ENCODE assay signal across 30 cellular contexts in the genomic region with DNA sequence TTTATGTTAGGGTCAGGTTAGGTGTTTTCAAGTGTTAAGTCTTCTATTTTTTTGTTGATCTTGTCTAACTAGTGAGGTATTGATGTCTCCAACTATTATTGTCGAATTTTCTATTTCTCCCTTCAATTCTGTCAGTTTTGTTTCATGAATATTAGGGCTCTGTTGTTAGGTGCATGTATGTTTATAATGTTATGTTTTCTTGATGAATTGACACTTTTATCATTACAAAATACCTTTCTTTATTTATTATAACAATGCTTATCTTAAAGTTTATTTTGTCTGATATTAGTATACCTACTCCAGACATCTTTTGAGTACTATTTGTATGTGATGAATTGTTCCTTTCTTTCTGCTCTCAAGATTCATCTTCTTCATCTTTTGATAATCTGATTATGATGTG. TPM values are rescaled to one million over a fixed set of nuclear protein-coding genes. Genes with fewer than 3 reads are reported as not detected.
"Had no signal": no experiment of that assay in that cellular context is flagged by ENCODE, and none has a peak within 500 bp of the region (broad histone marks: within the 10 kb centered on the region; RNA-seq: fewer than 3 reads in every experiment).

No MANE protein-coding gene starts in this region.

- FAIRE-seq: urothelium cell line had no signal

- H3K4me1 ChIP-seq: stomach, suprapubic skin, testis, thyroid gland, tibial artery, tibial nerve, transverse colon, upper lobe of left lung, upper lobe of right lung, uterus, vagina had no signal

- H3K27ac ChIP-seq: stomach, suprapubic skin, testis, thoracic aorta, thyroid gland, tibial artery, tibial nerve, transverse colon, upper lobe of left lung, upper lobe of right lung, uterus, vagina had no signal

- H3K36me3 ChIP-seq: stomach, suprapubic skin, thoracic aorta, thyroid gland, tibial artery, tibial nerve, transverse colon, upper lobe of left lung, upper lobe of right lung, uterus, vagina had no signal

- H3K4me3 ChIP-seq: stomach, suprapubic skin, testis, thoracic aorta, thyroid gland, tibial artery, tibial nerve, transverse colon, upper lobe of left lung, upper lobe of right lung, uterus, vagina had no signal

- DNase-seq: stimulated activated CD4-positive, alpha-beta T cell treated with anti-CD3 and anti-CD28 coated beads, Interleukin-2, amount 100 ng/mL, for 48 hours; stimulated activated CD4-positive, alpha-beta T cell treated with anti-CD3 and anti-CD28 coated beads, Interleukin-4, amount 100 ng/mL, for 1 hour; stimulated activated CD4-positive, alpha-beta T cell treated with anti-CD3 and anti-CD28 coated beads, Interleukin-4, amount 100 ng/mL, for 24 hours; stimulated activated CD4-positive, alpha-beta T cell treated with anti-CD3 and anti-CD28 coated beads, Interleukin-4, amount 100 ng/mL, for 4 hours; stimulated activated CD8-positive, alpha-beta memory T cell treated with anti-CD3 and anti-CD28 coated beads, Interleukin-4, amount 100 ng/mL, for 48 hours; stimulated activated naive B cell treated with anti-CD40 and anti-IgM and Interleukin-4, amounts not matched to agents 10 μg/mL and 1 μg/mL and 100 μg/mL, for 72 hours; stimulated activated naive CD4-positive, alpha-beta T cell; stimulated activated naive CD4-positive, alpha-beta T cell treated with Interleukin-2 at 50 U/mL for 16 hours; stimulated activated naive CD8-positive, alpha-beta T cell treated with anti-CD3 and anti-CD28 coated beads, Interleukin-15, amount 100 ng/mL, for 72 hours; stimulated activated naive CD8-positive, alpha-beta T cell treated with anti-CD3 and anti-CD28 coated beads, Interleukin-15, Interleukin-2, amounts not matched to agents 100 U/mL and 50 U/mL, for 24 hours; stomach; substantia nigra; testis; thyroid gland; tibial artery; transverse colon; trophoblast cell; upper lobe of left lung; upper lobe of right lung; uterus had no signal

- ATAC-seq: stimulated activated effector memory CD8-positive, alpha-beta T cell treated with anti-CD3 and anti-CD28 coated beads, Interleukin-12 subunit alpha, Interleukin-12 subunit beta, amount 100 ng/mL, for 72 hours; stimulated activated memory B cell treated with anti-CD40 and anti-IgM and Interleukin-4, amounts not matched to agents 10 μg/mL and 1 μg/mL and 100 μg/mL, for 72 hours; stimulated activated naive B cell treated with anti-CD40 and anti-IgM and Interleukin-4, amounts not matched to agents 10 μg/mL and 1 μg/mL and 100 μg/mL, for 72 hours; stimulated activated naive CD8-positive, alpha-beta T cell treated with anti-CD3 and anti-CD28 coated beads, Interleukin-15, amount 100 ng/mL, for 72 hours; stimulated activated naive CD8-positive, alpha-beta T cell treated with anti-CD3 and anti-CD28 coated beads, Interleukin-15, Interleukin-2, amounts not matched to agents 100 U/mL and 50 U/mL, for 24 hours; upper lobe of right lung had no signal

- H3K9me3 ChIP-seq: stomach, suprapubic skin, testis, thoracic aorta, thyroid gland, tibial artery, transverse colon, upper lobe of left lung, upper lobe of right lung, uterus, vagina had no signal

- H3K27me3 ChIP-seq: stomach, suprapubic skin, testis, thyroid gland, tibial artery, tibial nerve, transverse colon, upper lobe of left lung, upper lobe of right lung, uterus, vagina had no signal

RNA-seq across cellular contexts. Expression of a gene that starts 19.2 kb away (rescaled TPM):
- total RNA-seq: stomach, subcutaneous adipose tissue, suprapubic skin, temporal lobe, thoracic aorta, thyroid gland, tibial nerve, transverse colon, upper lobe of left lung, upper lobe of right lung, ureter, uterus, vagina had no signal
- polyA plus RNA-seq: stomach had no signal
